In the genomic region with DNA sequence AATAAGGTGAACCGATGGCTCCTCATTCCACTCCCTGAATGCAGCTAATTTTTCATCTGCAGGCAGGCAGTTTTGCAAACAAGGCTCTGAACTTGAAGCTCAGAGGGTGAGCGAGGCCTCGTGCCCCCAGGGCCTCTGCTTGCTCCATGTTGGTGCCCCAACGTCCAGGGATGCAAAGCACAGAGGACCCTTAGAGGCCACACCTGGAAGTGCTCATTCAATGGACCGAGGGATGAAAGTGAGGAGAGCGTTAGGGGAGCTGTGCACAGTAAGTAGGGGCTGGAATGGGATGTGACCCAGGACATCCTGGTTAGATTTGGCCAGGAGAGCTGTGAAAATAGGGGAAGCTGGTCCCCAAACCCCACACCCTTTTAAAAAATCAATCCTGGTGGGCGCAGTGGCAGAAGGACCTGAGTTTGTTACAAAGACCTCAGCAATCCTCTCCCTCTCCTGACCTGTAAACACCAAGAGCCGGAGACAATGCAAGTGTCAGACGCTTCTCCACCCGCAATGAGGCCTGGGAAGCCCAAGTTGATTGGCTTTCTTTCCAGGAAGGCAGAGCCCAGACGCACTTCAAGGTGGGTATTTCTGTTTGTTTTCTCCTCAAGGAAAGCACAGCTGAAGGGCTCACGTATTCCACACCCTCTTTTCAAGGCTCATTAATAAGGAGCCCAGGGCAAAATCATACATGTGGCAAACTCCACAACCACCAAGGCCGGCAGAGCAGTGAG, we compare ENCODE assay signal across 10 cellular contexts. TPM values are rescaled to one million over a fixed set of nuclear protein-coding genes. Genes with fewer than 3 reads are reported as not detected.
"Had no signal": no experiment of that assay in that cellular context is flagged by ENCODE, and none has a peak within 500 bp of the region (broad histone marks: within the 10 kb centered on the region; RNA-seq: fewer than 3 reads in every experiment).

No MANE protein-coding gene starts in this region.

- H3K4me1 ChIP-seq: uterus had no signal

- H3K27me3 ChIP-seq: uterus had no signal

- H3K9me3 Mint-ChIP-seq: activated naive CD4-positive, alpha-beta T cell treated with anti-CD3 and anti-CD28 coated beads, Interleukin-2, amount 10 ng/mL, durations not matched to agents 7 days and 5 days; activated T-helper 1 cell treated with anti-CD3 and anti-CD28 coated beads, Interleukin-12 subunit alpha, Interleukin-12 subunit beta, Interleukin-2, Interleukin-4 antibody, amounts not matched to agents 30 ng/mL and 10 ng/mL and 1 ng/mL, durations not matched to agents 14 hours and 24 hours and 36 hours; effector memory CD8-positive, alpha-beta T cell; natural killer cell treated with Interleukin-12 subunit alpha and Interleukin-12 subunit beta and Interleukin-15 and Interleukin-18, amount 100 ng/mL, for 72 hours had no signal

- H3K9me3 ChIP-seq: uterus had no signal

- H3K36me3 Mint-ChIP-seq: activated naive CD4-positive, alpha-beta T cell treated with anti-CD3 and anti-CD28 coated beads, Interleukin-2, amount 10 ng/mL, durations not matched to agents 7 days and 5 days; natural killer cell treated with Interleukin-12 subunit alpha and Interleukin-12 subunit beta and Interleukin-15 and Interleukin-18, amount 100 ng/mL, for 72 hours had no signal

- H3K4me3 ChIP-seq: uterus had no signal

- DNase-seq: activated CD4-positive, alpha-beta T cell treated with anti-CD3 and anti-CD28 coated beads for 1 hour; activated CD4-positive, alpha-beta T cell treated with anti-CD3 and anti-CD28 coated beads, Interleukin-2, amount 50 U/mL, for 48 hours; activated naive CD4-positive, alpha-beta T cell treated with anti-CD3 and anti-CD28 coated beads, Interleukin-2, amount 10 ng/mL, durations not matched to agents 7 days and 5 days; central memory CD4-positive, alpha-beta T cell; effector memory CD8-positive, alpha-beta T cell; mammary epithelial cell had no signal

- H3K4me3 Mint-ChIP-seq: activated naive CD4-positive, alpha-beta T cell treated with anti-CD3 and anti-CD28 coated beads, Interleukin-2, amount 10 ng/mL, durations not matched to agents 7 days and 5 days; activated T-helper 1 cell treated with anti-CD3 and anti-CD28 coated beads, Interleukin-12 subunit alpha, Interleukin-12 subunit beta, Interleukin-2, Interleukin-4 antibody, amounts not matched to agents 30 ng/mL and 10 ng/mL and 1 ng/mL, durations not matched to agents 14 hours and 24 hours and 36 hours; effector memory CD8-positive, alpha-beta T cell; natural killer cell treated with Interleukin-12 subunit alpha and Interleukin-12 subunit beta and Interleukin-15 and Interleukin-18, amount 100 ng/mL, for 72 hours had no signal

- H3K36me3 ChIP-seq: uterus had no signal

- ATAC-seq: effector memory CD8-positive, alpha-beta T cell; left colon; natural killer cell treated with Interleukin-12 subunit alpha and Interleukin-12 subunit beta and Interleukin-15 and Interleukin-18, amount 100 ng/mL, for 72 hours had no signal

- H3K4me1 Mint-ChIP-seq: activated naive CD4-positive, alpha-beta T cell treated with anti-CD3 and anti-CD28 coated beads, Interleukin-2, amount 10 ng/mL, durations not matched to agents 7 days and 5 days had no signal

- H3K27ac ChIP-seq: uterus had no signal

- H3K27ac Mint-ChIP-seq: activated naive CD4-positive, alpha-beta T cell treated with anti-CD3 and anti-CD28 coated beads, Interleukin-2, amount 10 ng/mL, durations not matched to agents 7 days and 5 days; activated T-helper 1 cell treated with anti-CD3 and anti-CD28 coated beads, Interleukin-12 subunit alpha, Interleukin-12 subunit beta, Interleukin-2, Interleukin-4 antibody, amounts not matched to agents 30 ng/mL and 10 ng/mL and 1 ng/mL, durations not matched to agents 14 hours and 24 hours and 36 hours; effector memory CD8-positive, alpha-beta T cell; natural killer cell treated with Interleukin-12 subunit alpha and Interleukin-12 subunit beta and Interleukin-15 and Interleukin-18, amount 100 ng/mL, for 72 hours had no signal

RNA-seq across cellular contexts. Expression of a gene that starts 14.0 kb away (rescaled TPM):
- total RNA-seq: activated T-helper 1 cell treated with anti-CD3 and anti-CD28 coated beads, Interleukin-12 subunit alpha, Interleukin-12 subunit beta, Interleukin-2, Interleukin-4 antibody, amounts not matched to agents 30 ng/mL and 10 ng/mL and 1 ng/mL, durations not matched to agents 14 hours and 24 hours and 36 hours had no signal
